ENCODE assay signal across 1 cellular context in the genomic region with DNA sequence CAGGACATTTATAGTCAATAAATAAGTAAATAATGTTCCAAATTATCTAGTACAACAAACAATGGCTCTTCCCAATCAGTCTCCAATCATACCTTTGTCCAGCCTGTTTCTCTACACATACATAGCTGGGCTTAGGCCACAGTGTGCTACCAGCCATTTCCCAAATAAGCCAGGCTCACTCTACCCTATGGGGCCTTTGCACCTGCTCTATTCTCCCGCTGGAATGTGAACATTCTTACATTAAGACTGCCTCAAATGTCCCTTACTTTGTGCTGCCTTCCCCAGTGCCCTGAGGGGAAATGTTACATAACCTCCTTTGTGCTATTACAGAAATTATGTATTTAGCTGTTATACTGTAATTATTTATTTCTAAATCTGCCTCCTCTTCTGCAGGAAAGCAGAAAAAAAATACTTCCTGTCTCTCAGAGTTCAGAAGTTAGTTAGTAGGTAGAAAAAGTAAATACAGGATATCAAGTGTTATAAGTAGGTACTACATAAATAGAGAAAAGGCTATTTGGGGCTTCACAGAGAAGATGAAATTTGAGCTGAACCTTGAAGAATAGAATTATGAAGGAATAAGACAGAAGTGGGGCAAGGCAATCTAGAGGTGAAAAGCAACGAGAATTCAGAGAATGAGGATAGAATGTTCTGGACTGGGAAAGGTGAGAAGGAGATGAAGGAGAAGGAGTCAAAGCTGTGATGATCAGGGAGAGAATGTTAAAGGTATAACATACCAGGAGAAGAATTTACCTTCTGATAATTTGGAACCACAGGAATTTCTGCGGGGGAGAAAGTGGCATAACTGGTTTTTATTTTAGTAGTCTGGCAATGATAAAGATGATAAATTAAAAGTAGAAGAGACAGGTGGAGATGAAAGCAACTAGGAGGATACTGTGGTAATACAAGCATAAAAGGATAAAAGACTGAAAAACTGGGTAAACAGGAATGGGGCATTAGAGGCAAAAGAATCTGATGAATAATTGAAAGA.
A peak's percentile ranks its signal among the peaks of the same experiment; 100 is the strongest.
TF ChIP-seq lines count a peak whose summit lies in the region.

No MANE protein-coding gene starts in this region.

TF ChIP-seq in H1, 55 proteins besides CTCF, POLR2A, EP300 and RAD21:
- TF ChIP-seq SUZ12 (IDR thresholded peaks at IDR 0.05; ENCODE audit: low read length), result no peak
- 0 out of 2 replicates have a peak, but pooled peaks have one; percentile 23 for TF ChIP-seq TEAD4 (IDR thresholded peaks at IDR 0.05; ENCODE audit: low read depth, low read length)
